8 cellular contexts compared by ENCODE assay signal in genomic region chrX:1593286-1594271, GRCh38. TPM values are rescaled to one million over a fixed set of nuclear protein-coding genes. Genes with fewer than 3 reads are reported as not detected.
DNase-seq lines count a peak whose midpoint lies in the region; ATAC-seq and TF ChIP-seq lines count a peak whose summit lies in the region.

No MANE protein-coding gene starts in this region.

- peak overlapping the region; percentile 91 for H3K4me3 ChIP-seq in AG04450 (ENCODE audit: low read depth, low read length)
- H3K4me3 ChIP-seq in IMR-90 (ENCODE audit: insufficient read depth, low read depth, low read length) = peak overlapping the region; percentile 95
- peak overlapping the region; percentile 92 to 96 for H3K4me3 ChIP-seq in cardiac fibroblast (replicated peaks in 1 of 2; ENCODE audit: low read depth in 2 of 2, low read length in 2 of 2)
- H3K4me3 ChIP-seq in muscle layer of duodenum (ENCODE audit: low read depth in 1 of 2, low read length in 2 of 2) = peak overlapping the region; percentile 74 to 97

- H2BK120ac ChIP-seq in IMR-90 (ENCODE audit: low read depth, low read length) = no peak overlapping the region

- H3K4me1 ChIP-seq in IMR-90 (ENCODE audit: control insufficient read depth, insufficient read depth, low read length) (peaks cover 3% of the 10 kb centered on the region; the same call in 1 of the 2 replicates), muscle layer of duodenum (ENCODE audit: control insufficient read depth in 1 of 2, insufficient read depth in 2 of 2, low read length in 2 of 2) (peaks cover 0 to 18% of the 10 kb centered on the region in 2 donors)

- no peak overlapping the region; the same call in 1 of the 2 replicates for H3K4me2 ChIP-seq in IMR-90 (ENCODE audit: low read depth, low read length)

- H3K4ac ChIP-seq in IMR-90 (ENCODE audit: low read depth, low read length) = no peak overlapping the region

- no peak overlapping the region for H3K56ac ChIP-seq in IMR-90 (ENCODE audit: extremely low read depth, insufficient read depth, low read length)

- dilution Hi-C loops in IMR-90 (cut with HindIII; ENCODE audit: low sequenced_read_pairs, unreplicated experiment) = no loop called here

- H3K14ac ChIP-seq in IMR-90 (replicated peaks; ENCODE audit: low read depth, low read length) = no peak overlapping the region

- H4K20me1 ChIP-seq in IMR-90 (ENCODE audit: insufficient read depth, low read length) = peaks cover 55% of the 10 kb centered on the region

- no peak overlapping the region for H3K27ac ChIP-seq in AG04450 (ENCODE audit: low read depth, low read length)
- H3K27ac ChIP-seq in IMR-90 (ENCODE audit: insufficient read depth, low read length) = no peak overlapping the region; the same call in 1 of the 2 replicates
- H3K27ac ChIP-seq in muscle layer of duodenum (ENCODE audit: low read length) = no peak overlapping the region

- no peak for TF ChIP-seq RAD21 in IMR-90 (IDR thresholded peaks at IDR 0.05; ENCODE audit: low read length)

- H4K91ac ChIP-seq in IMR-90 (ENCODE audit: insufficient read depth, low read depth, low read length) = no peak overlapping the region

- peak overlapping the region; percentile 32 for H2AFZ ChIP-seq in IMR-90 (replicated peaks; ENCODE audit: low read length, poor library complexity)

- no peak overlapping the region for H4K5ac ChIP-seq in IMR-90 (ENCODE audit: low read depth, low read length)

- H3K27me3 ChIP-seq in AG04450 (ENCODE audit: control insufficient read depth, insufficient read depth, low read length) = no peaks in the 10 kb centered on the region
- H3K27me3 ChIP-seq in IMR-90 (ENCODE audit: control insufficient read depth, insufficient read depth, low read length) = no peaks in the 10 kb centered on the region
- no peaks in the 10 kb centered on the region for H3K27me3 ChIP-seq in muscle layer of duodenum (ENCODE audit: low read depth, low read length)

- CTCF ChIA-PET in AG04450 (lab: Charles Lee) = no interaction called here
- CTCF ChIA-PET in IMR-90 (lab: Yijun Ruan, JAX) = no interaction called here

- H2AK5ac ChIP-seq in IMR-90 (ENCODE audit: low read depth, low read length) = no peak overlapping the region

- H3K36me3 ChIP-seq in IMR-90 (ENCODE audit: control insufficient read depth, insufficient read depth, low read length) (peaks cover 46% of the 10 kb centered on the region), muscle layer of duodenum (ENCODE audit: control insufficient read depth in 1 of 2, insufficient read depth in 2 of 2, low read length in 2 of 2) (peaks cover 30 to 46% of the 10 kb centered on the region in 2 donors)

- no peak for ATAC-seq in IMR-90 (ENCODE audit: low read depth)
- no peak for ATAC-seq in HG03175 (IDR thresholded peaks at IDR 0.05; ENCODE audit: unreplicated experiment)
- ATAC-seq in GM18517 (IDR thresholded peaks at IDR 0.05; ENCODE audit: unreplicated experiment) = no peak
- ATAC-seq in GM21526 (IDR thresholded peaks at IDR 0.05; ENCODE audit: low FRiP score, unreplicated experiment) = no peak

- no peak overlapping the region for H3K18ac ChIP-seq in IMR-90 (ENCODE audit: low read depth, low read length)

- peaks cover 7 to 29% of the 10 kb centered on the region in 2 experiments for H3K79me1 ChIP-seq in IMR-90 (ENCODE audit: low read depth in 1 of 2, low read length in 2 of 2)

- TSS peak; percentile 58 for BruUV-seq in IMR-90 (replicated peaks; lab: Mats Ljungman, UMichigan)

- intact Hi-C loops in IMR-90 (cut with micrococcal nuclease) = no loop called here

- H2BK5ac ChIP-seq in IMR-90 (ENCODE audit: low read depth, low read length, poor library complexity, severe bottlenecking) = no peak overlapping the region

- H2BK20ac ChIP-seq in IMR-90 (ENCODE audit: low read depth, low read length) = no peak overlapping the region

- in situ Hi-C loops in IMR-90 (cut with MboI; ENCODE audit: low sequenced_read_pairs) = loop anchor here (25.0 kb wide), 1 partner anchor 131 kb away; the partner anchor contains the start of gene ASMTL

- 95% methylated on average over 43 of the region's 60 CpGs; no CpG with 5 or more reads in 1 of the 2 experiments for WGBS in IMR-90 (ENCODE audit: extremely low coverage in 2 of 2, insufficient read length in 1 of 2), 2 experiments

- no peak for TF ChIP-seq CTCF in AG04450 (IDR thresholded peaks at IDR 0.05; ENCODE audit: low read depth, low read length)
- no peak for TF ChIP-seq CTCF in IMR-90 (conservative IDR thresholded peaks at IDR 0.05; ENCODE audit: low read depth, low read length)
- TF ChIP-seq CTCF in cardiac fibroblast (IDR thresholded peaks at IDR 0.05; ENCODE audit: low read depth, low read length) = no peak

- no peak for DNase-seq in AG04450 (ENCODE audit: low read depth, low spot score)
- no peak for DNase-seq in IMR-90
- DNase-seq in cardiac fibroblast (ENCODE audit: low read depth in 2 of 2) = no peak
- DNase-seq in stimulated activated naive CD4-positive, alpha-beta T cell treated with Interleukin-2 at 50 U/mL for 16 hours (lab: John Stamatoyannopoulos, UW) = no peak

- H2AK9ac ChIP-seq in IMR-90 (replicated peaks; ENCODE audit: low read depth, low read length, poor library complexity) = peak overlapping the region; percentile 78

- POLR2A ChIA-PET in AG04450 (lab: Yijun Ruan, JAX) = no interaction called here
- POLR2A ChIA-PET in IMR-90 (lab: Charles Lee; ENCODE audit: unreplicated experiment) = no interaction called here

- H3K23ac ChIP-seq in IMR-90 (ENCODE audit: low read depth, low read length) = no peak overlapping the region

- H3K9me1 ChIP-seq in IMR-90 (ENCODE audit: insufficient read depth, low read length) = no peaks in the 10 kb centered on the region; the same call in 1 of the 2 replicates

- H3K9ac ChIP-seq in IMR-90 (ENCODE audit: low read depth, low read length) = no peak overlapping the region

- TF ChIP-seq POLR2A in IMR-90 (IDR thresholded peaks at IDR 0.05; ENCODE audit: low read depth, low read length) = no peak

- no peaks in the 10 kb centered on the region; the same call in 1 of the 2 replicates for H3K9me3 ChIP-seq in AG04450 (ENCODE audit: control insufficient read depth, insufficient read depth, low read length)
- H3K9me3 ChIP-seq in IMR-90 (ENCODE audit: control insufficient read depth, insufficient read depth, low read length) = no peaks in the 10 kb centered on the region
- no peaks in the 10 kb centered on the region for H3K9me3 ChIP-seq in muscle layer of duodenum (ENCODE audit: control insufficient read depth in 1 of 2, low read length in 2 of 2)

- no peak overlapping the region for H4K8ac ChIP-seq in IMR-90 (ENCODE audit: low read depth in 2 of 2, low read length in 2 of 2)

- H2BK15ac ChIP-seq in IMR-90 (ENCODE audit: low read depth, low read length) = no peak overlapping the region

TF ChIP-seq in IMR-90, 13 proteins besides CTCF, POLR2A, EP300 and RAD21 (continues in another document):
- TF ChIP-seq RCOR1 (IDR thresholded peaks at IDR 0.05; ENCODE audit: insufficient replicate concordance, low read length) = no peak
- TF ChIP-seq FOS (IDR thresholded peaks at IDR 0.05; ENCODE audit: low read depth, low read length) = no peak
- no peak for TF ChIP-seq BHLHE40 (IDR thresholded peaks at IDR 0.05; ENCODE audit: low read depth, low read length)
- TF ChIP-seq MXI1 (IDR thresholded peaks at IDR 0.05; ENCODE audit: borderline replicate concordance, low read depth, low read length) = no peak
- TF ChIP-seq MAFK (IDR thresholded peaks at IDR 0.05; ENCODE audit: low read depth, low read length) = no peak
- TF ChIP-seq ELK1 (IDR thresholded peaks at IDR 0.05; ENCODE audit: borderline replicate concordance, low read depth, low read length) = no peak
- TF ChIP-seq USF2 (IDR thresholded peaks at IDR 0.05; ENCODE audit: low read depth, low read length) = no peak
- TF ChIP-seq CHD1 (IDR thresholded peaks at IDR 0.05; ENCODE audit: low read depth, low read length) = no peak
- TF ChIP-seq RFX5 (IDR thresholded peaks at IDR 0.05; ENCODE audit: low read depth, low read length) = no peak
- TF ChIP-seq CEBPB (IDR thresholded peaks at IDR 0.05; ENCODE audit: low read depth, low read length) = no peak
- TF ChIP-seq SMC3 (IDR thresholded peaks at IDR 0.05; ENCODE audit: low read depth, low read length) = no peak
- TF ChIP-seq MAZ (IDR thresholded peaks at IDR 0.05; ENCODE audit: borderline replicate concordance, low read depth, low read length) = no peak

RNA-seq across cellular contexts. Expression of gene AKAP17A, which starts 2.2 kb away (rescaled TPM):
- 10.2 and 11.3 TPM in 2 replicates for polyA plus RNA-seq in AG04450 (2011; rRNA removed)
- polyA minus RNA-seq in AG04450 (2011; rRNA and poly(A)+ RNA removed) = 5.6 and 7.9 TPM in 2 replicates
- 9.0 and 10.6 TPM in 2 replicates for total RNA-seq in IMR-90 (2012; rRNA removed)
- polyA plus RNA-seq in IMR-90 (2012; rRNA removed) = 23.7 and 27.0 TPM in 2 replicates
- polyA plus RNA-seq in IMR-90 (2012; cell fraction: cytosol; rRNA removed) = 17.4 and 21.9 TPM in 2 replicates
- 141 and 199 TPM in 2 replicates for polyA plus RNA-seq in IMR-90 (2012; cell fraction: nucleus; rRNA removed; ENCODE audit: low replicate concordance)

RNA-seq across cellular contexts. Expression of gene ASMT, which starts 21.3 kb away (rescaled TPM):
- polyA plus RNA-seq in AG04450 (2011; rRNA removed) (not detected in 2 replicates), IMR-90 (2012; rRNA removed) (not detected in 2 replicates)
- polyA minus RNA-seq in AG04450 (2011; rRNA and poly(A)+ RNA removed) = not detected in 2 replicates
- not detected in 2 replicates for total RNA-seq in IMR-90 (2012; rRNA removed)
- 0.02 TPM in 1 of 2 replicates, not detected in the other for polyA plus RNA-seq in IMR-90 (2012; cell fraction: cytosol; rRNA removed)
- polyA plus RNA-seq in IMR-90 (2012; cell fraction: nucleus; rRNA removed; ENCODE audit: low replicate concordance) = 0.73 and 0.90 TPM in 2 replicates

RNA-seq across cellular contexts. Expression of gene P2RY8, which starts 56.6 kb away (rescaled TPM):
- polyA plus RNA-seq in AG04450 (2011; rRNA removed) (not detected in 2 replicates), IMR-90 (2012; rRNA removed) (not detected in 2 replicates)
- not detected in 2 replicates for polyA minus RNA-seq in AG04450 (2011; rRNA and poly(A)+ RNA removed)
- not detected in 2 replicates for total RNA-seq in IMR-90 (2012; rRNA removed)
- polyA plus RNA-seq in IMR-90 (2012; cell fraction: cytosol; rRNA removed) = not detected in 2 replicates
- not detected in 2 replicates for polyA plus RNA-seq in IMR-90 (2012; cell fraction: nucleus; rRNA removed; ENCODE audit: low replicate concordance)
